Comparison of ENCODE assay signal across 8 cellular contexts in genomic region chr5:154683101-154683757, GRCh38.
DNase-seq lines count a peak whose midpoint lies in the region; ATAC-seq and TF ChIP-seq lines count a peak whose summit lies in the region.

No MANE protein-coding gene starts in this region.

- peak overlapping the region; percentile 52 for H2BK120ac ChIP-seq in mesendoderm (ENCODE audit: low read depth, low read length)

- H3K4me1 ChIP-seq in BLaER1 treated with 17β-estradiol and CSF1 and Interleukin-3, amounts not matched to agents 10 nM and 100 nM, result peaks cover 8 to 17% (median 11%) of the 10 kb centered on the region in 10 experiments; a peak in 19 of 20 replicates
- H3K4me1 ChIP-seq in mesendoderm (ENCODE audit: control insufficient read depth, low read depth, low read length), result peaks cover 6% of the 10 kb centered on the region

- H3K9me3 ChIP-seq in BLaER1 treated with 17β-estradiol and CSF1 and Interleukin-3, amounts not matched to agents 10 nM and 100 nM (replicated peaks in 1 of 11), result peaks cover 0 to 8% (median 0%) of the 10 kb centered on the region in 11 experiments; a peak in 3 of 22 replicates

- peak overlapping the region; percentile 79 for H2AK5ac ChIP-seq in mesendoderm (ENCODE audit: low read length)

- H3K4me2 ChIP-seq in BLaER1 treated with 17β-estradiol and CSF1 and Interleukin-3, amounts not matched to agents 10 nM and 100 nM, result peak overlapping the region; percentile 80 to 95 (median 89)
- peak overlapping the region; percentile 29 for H3K4me2 ChIP-seq in mesendoderm (ENCODE audit: low read length)

- H3K18ac ChIP-seq in mesendoderm (ENCODE audit: low read length), result peak overlapping the region; percentile 96

- peaks cover 2% of the 10 kb centered on the region for H3K79me1 ChIP-seq in mesendoderm (ENCODE audit: low read length)

- peak; percentile 71 for ATAC-seq in GM19455 (IDR thresholded peaks at IDR 0.05; ENCODE audit: unreplicated experiment)
- peak; percentile 35 for ATAC-seq in HG03469 (IDR thresholded peaks at IDR 0.05; ENCODE audit: unreplicated experiment)

- H3K23ac ChIP-seq in mesendoderm (ENCODE audit: low read length), result peak overlapping the region; percentile 6

- H2BK15ac ChIP-seq in mesendoderm (replicated peaks; ENCODE audit: low read depth), result peak overlapping the region; percentile 86

- H4K20me1 ChIP-seq in BLaER1 treated with 17β-estradiol and CSF1 and Interleukin-3, amounts not matched to agents 10 nM and 100 nM, result no peaks in the 10 kb centered on the region

- H3K27me3 ChIP-seq in BLaER1 treated with 17β-estradiol and CSF1 and Interleukin-3, amounts not matched to agents 10 nM and 100 nM, result no peaks in the 10 kb centered on the region
- H3K27me3 ChIP-seq in brain microvascular endothelial cell (replicated peaks), result no peaks in the 10 kb centered on the region
- no peaks in the 10 kb centered on the region for H3K27me3 ChIP-seq in mesendoderm (ENCODE audit: insufficient read depth, low read length, poor library complexity)

- DNase-seq in brain microvascular endothelial cell (no peak), mesendoderm (no peak), NCI-H2171 (lab: John Stamatoyannopoulos, UW) (no peak), glomerular visceral epithelial cell (ENCODE audit: extremely low spot score) (no peak), mesenteric fat pad (ENCODE audit: low spot score) (no peak)

- H3K79me2 ChIP-seq in mesendoderm (ENCODE audit: control insufficient read depth, insufficient read depth, low read length), result no peaks in the 10 kb centered on the region

- in situ Hi-C loops in brain microvascular endothelial cell (cut with HindIII; ENCODE audit: low pct_ligation_motif_present, low sequenced_read_pairs), result no loop called here

- H3K56ac ChIP-seq in mesendoderm (ENCODE audit: low read length), result peak overlapping the region; percentile 87

- no peaks in the 10 kb centered on the region for H3K36me3 ChIP-seq in BLaER1 treated with 17β-estradiol and CSF1 and Interleukin-3, amounts not matched to agents 10 nM and 100 nM
- H3K36me3 ChIP-seq in brain microvascular endothelial cell (replicated peaks) (no peaks in the 10 kb centered on the region), mesendoderm (ENCODE audit: control insufficient read depth, insufficient read depth, low read length) (no peaks in the 10 kb centered on the region)

- peak overlapping the region; percentile 23 to 80 (median 79); a peak in 19 of 22 replicates for H3K9ac ChIP-seq in BLaER1 treated with 17β-estradiol and CSF1 and Interleukin-3, amounts not matched to agents 10 nM and 100 nM
- H3K9ac ChIP-seq in mesendoderm (ENCODE audit: low read length), result peak overlapping the region; percentile 77

- peak overlapping the region; percentile 56 to 70 (median 60) for H3K4me3 ChIP-seq in BLaER1 treated with 17β-estradiol and CSF1 and Interleukin-3, amounts not matched to agents 10 nM and 100 nM
- H3K4me3 ChIP-seq in brain microvascular endothelial cell (ENCODE audit: low read depth, low read length) (peak overlapping the region; percentile 59), mesendoderm (ENCODE audit: low read length) (peak overlapping the region; percentile 40)

- peak overlapping the region; percentile 93 for H3K4ac ChIP-seq in mesendoderm (ENCODE audit: low read depth, low read length)

- H4K5ac ChIP-seq in mesendoderm (ENCODE audit: low read length), result peak overlapping the region; percentile 68

- peak overlapping the region; percentile 37 for H2BK5ac ChIP-seq in mesendoderm (ENCODE audit: low read length)

- H3K27ac ChIP-seq in BLaER1 treated with 17β-estradiol and CSF1 and Interleukin-3, amounts not matched to agents 10 nM and 100 nM, result peak overlapping the region; percentile 56 to 84 (median 76); a peak in 20 of 22 replicates
- H3K27ac ChIP-seq in brain microvascular endothelial cell (no peak overlapping the region), mesendoderm (ENCODE audit: low read depth, low read length) (peak overlapping the region; percentile 79)

- H4K8ac ChIP-seq in mesendoderm (ENCODE audit: low read depth, low read length), result no peak overlapping the region

- no peak for TF ChIP-seq CTCF in brain microvascular endothelial cell (IDR thresholded peaks at IDR 0.05; ENCODE audit: low read depth, low read length, missing control alignments)

- WGBS in mesendoderm (ENCODE audit: extremely low coverage, insufficient coverage, low lambda C conversion rate), result no CpG with 5 or more reads among the region's 16 CpGs
